Comparison of ENCODE assay signal across 8 cellular contexts in the genomic region with DNA sequence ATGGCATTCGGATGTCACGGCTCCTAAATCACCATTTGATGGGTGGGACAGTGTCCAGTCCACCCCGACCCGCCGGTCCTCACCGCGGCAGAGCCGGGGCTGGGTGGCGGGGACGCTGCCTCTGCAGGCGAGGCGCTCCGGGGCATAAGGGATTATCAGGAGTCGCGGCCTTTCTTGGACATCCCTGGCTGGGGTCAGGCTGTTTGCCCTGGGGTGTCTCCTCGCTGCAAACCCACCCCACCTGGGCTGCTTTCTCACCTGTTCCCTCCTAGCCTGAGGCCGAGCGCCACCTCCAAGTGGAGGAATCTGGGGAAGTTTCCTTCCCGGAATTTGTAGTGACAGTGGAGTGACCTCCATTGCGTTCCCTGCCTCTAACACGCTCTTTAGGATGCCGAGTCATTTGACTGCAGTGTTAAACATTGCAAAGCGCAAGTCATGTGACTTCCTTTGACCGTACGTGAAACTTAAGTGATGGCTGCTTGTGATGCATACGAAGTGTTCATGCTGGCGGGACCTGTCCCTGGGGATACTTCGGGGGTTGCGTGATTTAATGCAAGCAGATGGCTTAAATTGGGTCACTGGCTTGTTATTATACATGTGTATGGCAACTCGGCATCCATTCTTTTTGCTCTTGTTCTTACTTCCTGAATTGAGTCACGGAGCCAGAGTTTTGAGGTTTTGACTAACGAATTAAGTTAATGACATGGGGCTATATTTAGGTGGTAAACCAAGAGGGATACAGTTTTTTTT. TPM values are rescaled to one million over a fixed set of nuclear protein-coding genes. Genes with fewer than 3 reads are reported as not detected.
DNase-seq lines count a peak whose midpoint lies in the region; ATAC-seq and TF ChIP-seq lines count a peak whose summit lies in the region.

No MANE protein-coding gene starts in this region.

- peak overlapping the region; percentile 6 for H2BK120ac ChIP-seq in trophoblast cell (ENCODE audit: insufficient read depth, low read length, poor library complexity)

- peak overlapping the region; percentile 17 for H3K4ac ChIP-seq in trophoblast cell (ENCODE audit: low read depth, low read length)

- peak overlapping the region; percentile 51 for H2AFZ ChIP-seq in trophoblast cell (ENCODE audit: insufficient read depth, low read length, poor library complexity)

- intact Hi-C loops in heart left ventricle (cut with DNase I): loop anchor here in 1 of 10 donors (5.0 kb wide), 1 partner anchor 242 kb away; the partner anchor contains the start of gene ERO1B

- H3K79me1 ChIP-seq in trophoblast cell (ENCODE audit: low read length): peaks cover 6% of the 10 kb centered on the region

- H3K4me2 ChIP-seq in trophoblast cell (ENCODE audit: low read length): peak overlapping the region; percentile 98

- DNase-seq in GM04504 (ENCODE audit: low read depth) (peak; percentile 52), HCEC 1CT (peak; percentile 70), MG63 (peak; percentile 57), SKM-1 treated with dmso at 0.1 percent for 144 hours (lab: John Stamatoyannopoulos, UW; ENCODE audit: unreplicated experiment) (peak; percentile 78), adipocyte (ENCODE audit: low read depth) (peak; percentile 92), heart left ventricle (peak; percentile 27 to 73 (median 34)), trophoblast cell (peak; percentile 63 to 84), mesenteric fat pad (ENCODE audit: low spot score) (no peak)

- no peak overlapping the region for H3K23ac ChIP-seq in trophoblast cell (ENCODE audit: low read length)

- peak overlapping the region; percentile 18 for H3K14ac ChIP-seq in trophoblast cell (ENCODE audit: low read length)

- H3K79me2 ChIP-seq in trophoblast cell (ENCODE audit: control insufficient read depth, insufficient read depth, low read length, poor library complexity): peaks cover 4% of the 10 kb centered on the region

- H3K4me3 ChIP-seq in MG63: peak overlapping the region; percentile 93
- H3K4me3 ChIP-seq in adipocyte (ENCODE audit: low read length): peak overlapping the region; percentile 89
- peak overlapping the region; percentile 61 to 100 (median 82) for H3K4me3 ChIP-seq in heart left ventricle
- H3K4me3 ChIP-seq in trophoblast cell (ENCODE audit: low read depth, low read length): peak overlapping the region; percentile 89

- H3K9ac ChIP-seq in adipocyte (ENCODE audit: low read length) (peak overlapping the region; percentile 89), trophoblast cell (ENCODE audit: low read length) (peak overlapping the region; percentile 79)

- peak; percentile 20 to 75 (median 71) for ATAC-seq in heart left ventricle

- H3K36me3 ChIP-seq in MG63 (peaks cover 12% of the 10 kb centered on the region), adipocyte (ENCODE audit: control insufficient read depth, insufficient read depth, low read length, severe bottlenecking) (peaks cover 17% of the 10 kb centered on the region), heart left ventricle (peaks cover 0 to 38% (median 26%) of the 10 kb centered on the region in 9 donors), trophoblast cell (ENCODE audit: control insufficient read depth in 1 of 2, insufficient read depth in 2 of 2, low read length in 2 of 2) (no peaks in the 10 kb centered on the region)

- H2AK5ac ChIP-seq in trophoblast cell (ENCODE audit: low read length): no peak overlapping the region

- H2BK5ac ChIP-seq in trophoblast cell (ENCODE audit: low read depth, low read length, poor library complexity): no peak overlapping the region

- peak overlapping the region; percentile 65 for H4K91ac ChIP-seq in trophoblast cell (ENCODE audit: low read depth, low read length)

- H3K4me1 ChIP-seq in adipocyte (ENCODE audit: control insufficient read depth, insufficient read depth, low read length): peaks cover 18% of the 10 kb centered on the region
- H3K4me1 ChIP-seq in heart left ventricle: peaks cover 0 to 24% (median 11%) of the 10 kb centered on the region in 12 donors
- H3K4me1 ChIP-seq in trophoblast cell (ENCODE audit: control insufficient read depth in 1 of 2, insufficient read depth in 2 of 2, low read length in 2 of 2): peaks cover 4 to 9% of the 10 kb centered on the region in 2 experiments

- TF ChIP-seq POLR2A in heart left ventricle (IDR thresholded peaks at IDR 0.05): no peak

- H3K18ac ChIP-seq in trophoblast cell (ENCODE audit: low read length): peak overlapping the region; percentile 26

- H2BK12ac ChIP-seq in trophoblast cell (ENCODE audit: low read length): no peak overlapping the region

- H4K8ac ChIP-seq in trophoblast cell (ENCODE audit: low read depth, low read length): peak overlapping the region; percentile 63

- peak overlapping the region; percentile 55 for H4K12ac ChIP-seq in trophoblast cell (ENCODE audit: low read depth, low read length)

- no peak for TF ChIP-seq CTCF in heart left ventricle (IDR thresholded peaks at IDR 0.05)

- H3K9me3 ChIP-seq in MG63 (no peaks in the 10 kb centered on the region), adipocyte (ENCODE audit: control insufficient read depth, low read length) (no peaks in the 10 kb centered on the region), heart left ventricle (no peaks in the 10 kb centered on the region), trophoblast cell (ENCODE audit: insufficient read depth, low read depth, low read length) (no peaks in the 10 kb centered on the region)

- 0 to 1% (median 0%) methylated on average over 21 to 32 of the region's 32 CpGs for WGBS in heart left ventricle, 4 donors
- no CpG with 5 or more reads among the region's 32 CpGs for WGBS in trophoblast cell (ENCODE audit: extremely low coverage, insufficient coverage, insufficient read length)

- H3K27me3 ChIP-seq in MG63 (no peaks in the 10 kb centered on the region), adipocyte (replicated peaks; ENCODE audit: control insufficient read depth, insufficient read depth, low read length) (no peaks in the 10 kb centered on the region), heart left ventricle (no peaks in the 10 kb centered on the region), trophoblast cell (ENCODE audit: insufficient read depth, low read length) (no peaks in the 10 kb centered on the region)

- H3K27ac ChIP-seq in heart left ventricle (peak overlapping the region; percentile 73 to 99 (median 92)), trophoblast cell (ENCODE audit: low read depth, low read length) (no peak overlapping the region)

RNA-seq across cellular contexts. Expression of gene LGALS8, which starts 0.5 kb away (rescaled TPM):
- 22.8 and 27.4 TPM in 2 replicates for total RNA-seq in MG63 (2014; rRNA removed; shearing (Covaris generic); ENCODE audit: low replicate concordance)
- total RNA-seq in heart left ventricle (100 to 1,000 TPM in 4 of 9 donors, 10 to 100 TPM in 5; 69.3 to 114 (median 94.8) TPM), mesenteric fat pad (77.9 TPM)
- 10 to 100 TPM; 45.3 to 83.2 TPM for polyA plus RNA-seq in heart left ventricle
- polyA plus RNA-seq in trophoblast cell (2013): 27.6 and 27.8 TPM in 2 replicates
